In the genomic region with DNA sequence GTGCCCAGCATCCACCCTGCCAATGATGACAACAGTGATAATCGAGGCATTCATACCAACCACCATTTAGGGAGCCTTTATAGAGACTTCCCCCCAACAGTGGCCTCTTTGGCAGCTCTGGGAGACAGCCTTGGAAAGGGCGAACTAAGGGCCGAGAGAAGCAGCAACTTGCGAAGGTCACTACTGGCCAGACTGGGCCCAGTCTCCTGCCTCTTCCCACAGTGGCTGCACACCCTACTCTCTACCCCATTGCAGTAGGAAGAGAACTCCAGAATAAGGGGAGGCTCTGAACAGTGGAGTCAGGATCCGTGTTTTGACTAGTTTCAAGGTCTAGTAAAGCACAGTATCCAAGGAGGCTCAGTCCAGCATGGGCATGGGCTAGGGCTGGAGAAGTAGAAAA, we compare ENCODE assay signal across 1 cellular context.
TF ChIP-seq lines count a peak whose summit lies in the region.

No MANE protein-coding gene starts in this region.

TF ChIP-seq in H1, 55 proteins besides CTCF, POLR2A, EP300 and RAD21:
- TF ChIP-seq POLR2AphosphoS5 (IDR thresholded peaks at IDR 0.05; ENCODE audit: low read depth, low read length) (no peak), KDM5A (IDR thresholded peaks at IDR 0.05; ENCODE audit: low read length) (no peak), CHD2 (IDR thresholded peaks at IDR 0.05; ENCODE audit: low read length) (no peak), RFX5 (IDR thresholded peaks at IDR 0.05; ENCODE audit: borderline replicate concordance, low read depth, low read length) (no peak), CBX8 (IDR thresholded peaks at IDR 0.05; ENCODE audit: borderline replicate concordance, low read depth, low read length) (no peak), SIN3A (conservative IDR thresholded peaks at IDR 0.05 in 1 of 2, IDR thresholded peaks at IDR 0.05 in 1 of 2; ENCODE audit: low read depth in 1 of 2, low read length in 2 of 2) (no peak), SP1 (IDR thresholded peaks at IDR 0.05; ENCODE audit: low read depth, low read length) (no peak), BCL11A (IDR thresholded peaks at IDR 0.05; ENCODE audit: low read depth in 2 of 2, low read length in 2 of 2) (no peak), BACH1 (IDR thresholded peaks at IDR 0.05; ENCODE audit: low read length) (no peak), GTF2F1 (IDR thresholded peaks at IDR 0.05; ENCODE audit: borderline replicate concordance, low read depth, low read length) (no peak), ASH2L (IDR thresholded peaks at IDR 0.05; ENCODE audit: low read length) (no peak), SP4 (IDR thresholded peaks at IDR 0.05; ENCODE audit: low read length) (no peak), EGR1 (IDR thresholded peaks at IDR 0.05; ENCODE audit: borderline replicate concordance, low read depth, low read length) (no peak), NANOG (IDR thresholded peaks at IDR 0.05; ENCODE audit: insufficient read depth, low read depth, low read length, poor library complexity, severe bottlenecking) (no peak)
- TF ChIP-seq, protein P1, sequence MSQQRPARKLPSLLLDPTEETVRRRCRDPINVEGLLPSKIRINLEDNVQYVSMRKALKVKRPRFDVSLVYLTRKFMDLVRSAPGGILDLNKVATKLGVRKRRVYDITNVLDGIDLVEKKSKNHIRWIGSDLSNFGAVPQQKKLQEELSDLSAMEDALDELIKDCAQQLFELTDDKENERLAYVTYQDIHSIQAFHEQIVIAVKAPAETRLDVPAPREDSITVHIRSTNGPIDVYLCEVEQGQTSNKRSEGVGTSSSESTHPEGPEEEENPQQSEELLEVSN (IDR thresholded peaks at IDR 0.05) = no peak
